Comparison of ENCODE assay signal across 8 cellular contexts in the genomic region with DNA sequence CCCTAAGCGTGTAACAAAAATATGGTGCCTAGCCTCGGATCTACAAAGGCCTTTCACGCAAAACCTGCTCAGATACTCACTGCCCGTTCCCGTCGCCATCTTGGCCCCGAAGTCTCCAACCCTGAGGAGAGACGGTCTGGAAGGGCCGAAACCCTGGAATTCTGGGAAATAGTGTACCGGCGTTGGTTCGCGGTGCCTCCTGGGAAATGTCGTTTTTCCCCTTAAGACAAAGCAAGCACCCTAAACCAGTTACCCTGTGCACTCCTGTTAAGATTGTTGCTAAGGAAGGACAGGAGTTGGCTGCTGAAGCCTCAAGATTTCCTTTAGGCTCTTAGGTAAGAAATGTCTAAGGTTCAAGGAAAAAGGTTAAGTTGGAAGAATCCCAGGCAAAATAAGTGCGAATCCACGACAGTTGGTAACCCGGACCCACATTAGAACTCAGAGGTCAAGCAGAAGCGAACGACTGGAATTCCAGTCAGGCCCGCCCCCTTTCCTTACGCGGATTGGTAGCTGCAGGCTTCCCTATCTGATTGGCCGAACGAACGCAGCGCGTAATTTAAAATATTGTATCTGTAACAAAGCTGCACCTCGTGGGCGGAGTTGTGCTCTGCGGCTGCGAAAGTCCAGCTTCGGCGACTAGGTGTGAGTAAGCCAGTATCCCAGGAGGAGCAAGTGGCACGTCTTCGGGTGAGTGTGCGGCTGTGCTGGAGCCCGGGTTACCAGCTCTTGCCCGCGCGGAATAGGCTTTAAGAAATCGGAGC. TPM values are rescaled to one million over a fixed set of nuclear protein-coding genes. Genes with fewer than 3 reads are reported as not detected.
DNase-seq lines count a peak whose midpoint lies in the region; ATAC-seq and TF ChIP-seq lines count a peak whose summit lies in the region.

A gene with protein sequence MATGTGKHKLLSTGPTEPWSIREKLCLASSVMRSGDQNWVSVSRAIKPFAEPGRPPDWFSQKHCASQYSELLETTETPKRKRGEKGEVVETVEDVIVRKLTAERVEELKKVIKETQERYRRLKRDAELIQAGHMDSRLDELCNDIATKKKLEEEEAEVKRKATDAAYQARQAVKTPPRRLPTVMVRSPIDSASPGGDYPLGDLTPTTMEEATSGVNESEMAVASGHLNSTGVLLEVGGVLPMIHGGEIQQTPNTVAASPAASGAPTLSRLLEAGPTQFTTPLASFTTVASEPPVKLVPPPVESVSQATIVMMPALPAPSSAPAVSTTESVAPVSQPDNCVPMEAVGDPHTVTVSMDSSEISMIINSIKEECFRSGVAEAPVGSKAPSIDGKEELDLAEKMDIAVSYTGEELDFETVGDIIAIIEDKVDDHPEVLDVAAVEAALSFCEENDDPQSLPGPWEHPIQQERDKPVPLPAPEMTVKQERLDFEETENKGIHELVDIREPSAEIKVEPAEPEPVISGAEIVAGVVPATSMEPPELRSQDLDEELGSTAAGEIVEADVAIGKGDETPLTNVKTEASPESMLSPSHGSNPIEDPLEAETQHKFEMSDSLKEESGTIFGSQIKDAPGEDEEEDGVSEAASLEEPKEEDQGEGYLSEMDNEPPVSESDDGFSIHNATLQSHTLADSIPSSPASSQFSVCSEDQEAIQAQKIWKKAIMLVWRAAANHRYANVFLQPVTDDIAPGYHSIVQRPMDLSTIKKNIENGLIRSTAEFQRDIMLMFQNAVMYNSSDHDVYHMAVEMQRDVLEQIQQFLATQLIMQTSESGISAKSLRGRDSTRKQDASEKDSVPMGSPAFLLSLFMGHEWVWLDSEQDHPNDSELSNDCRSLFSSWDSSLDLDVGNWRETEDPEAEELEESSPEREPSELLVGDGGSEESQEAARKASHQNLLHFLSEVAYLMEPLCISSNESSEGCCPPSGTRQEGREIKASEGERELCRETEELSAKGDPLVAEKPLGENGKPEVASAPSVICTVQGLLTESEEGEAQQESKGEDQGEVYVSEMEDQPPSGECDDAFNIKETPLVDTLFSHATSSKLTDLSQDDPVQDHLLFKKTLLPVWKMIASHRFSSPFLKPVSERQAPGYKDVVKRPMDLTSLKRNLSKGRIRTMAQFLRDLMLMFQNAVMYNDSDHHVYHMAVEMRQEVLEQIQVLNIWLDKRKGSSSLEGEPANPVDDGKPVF (minus strand): TSS at position 115 of the 761 bp plus-strand sequence. CDS start 16 bp downstream, at position 99.
A gene (plus strand): TSS at position 597 of the 761 bp plus-strand sequence. CDS start 569 bp downstream, outside the sequence.

- peak; percentile 94 for DNase-seq in COLO829 (ENCODE audit: low spot score)
- peak; percentile 89 for DNase-seq in GM20000 (ENCODE audit: low spot score)
- DNase-seq in HS-5 (ENCODE audit: low read depth) = peak; percentile 96
- DNase-seq in NK-92 (lab: John Stamatoyannopoulos, UW; ENCODE audit: unreplicated experiment) = peak; percentile 19
- DNase-seq in activated CD8-positive, alpha-beta T cell treated with anti-CD3 and anti-CD28 coated beads, Interleukin-2, amount 10 ng/mL, durations not matched to agents 7 days and 5 days = peak; percentile 97
- peak; percentile 83 to 89 (median 85) for DNase-seq in effector memory CD8-positive, alpha-beta T cell
- DNase-seq in lung microvascular endothelial cell (ENCODE audit: low read depth in 2 of 2) = peak; percentile 97
- peak; percentile 82 to 84 (median 83) for DNase-seq in stimulated activated CD4-positive, alpha-beta T cell treated with anti-CD3 and anti-CD28 coated beads, TNF-alpha, amount 100 ng/mL, for 48 hours (ENCODE audit: low read depth in 3 of 3)

- ATAC-seq in activated CD8-positive, alpha-beta T cell treated with anti-CD3 and anti-CD28 coated beads, Interleukin-2, amount 10 ng/mL, durations not matched to agents 7 days and 5 days = peak; percentile 90
- ATAC-seq in effector memory CD8-positive, alpha-beta T cell (replicated peaks) = peak; percentile 87

- H3K4me1 Mint-ChIP-seq in activated CD8-positive, alpha-beta T cell treated with anti-CD3 and anti-CD28 coated beads, Interleukin-2, amount 10 ng/mL, durations not matched to agents 7 days and 5 days (ENCODE audit: low read depth) = peaks cover 15% of the 10 kb centered on the region
- H3K4me1 Mint-ChIP-seq in effector memory CD8-positive, alpha-beta T cell (ENCODE audit: low read depth in 2 of 2) = peaks cover 4 to 7% of the 10 kb centered on the region in 2 donors

- no peak within 1 kb of the TSS for H3K4me3 Mint-ChIP-seq in activated CD8-positive, alpha-beta T cell treated with anti-CD3 and anti-CD28 coated beads, Interleukin-2, amount 10 ng/mL, durations not matched to agents 7 days and 5 days
- H3K4me3 Mint-ChIP-seq in effector memory CD8-positive, alpha-beta T cell = peak within 1 kb of the TSS in 1 of 2 donors; percentile 54

- CTCF ChIA-PET in activated CD8-positive, alpha-beta T cell treated with anti-CD3 and anti-CD28 coated beads, Interleukin-2, amount 10 ng/mL, durations not matched to agents 7 days and 5 days (lab: Charles Lee) = interaction anchor here (0.8 to 6.1 kb wide), 14 partner anchors 10 to 1163 kb away, joined by 3 to 72 read pairs (median 4); a partner anchor contains a TSS

- peaks cover 48% of the 10 kb centered on the region for H3K36me3 Mint-ChIP-seq in activated CD8-positive, alpha-beta T cell treated with anti-CD3 and anti-CD28 coated beads, Interleukin-2, amount 10 ng/mL, durations not matched to agents 7 days and 5 days (ENCODE audit: low read depth)
- peaks cover 34% of the 10 kb centered on the region for H3K36me3 Mint-ChIP-seq in effector memory CD8-positive, alpha-beta T cell (ENCODE audit: insufficient read depth)

- no peaks in the 10 kb centered on the region for H3K9me3 Mint-ChIP-seq in activated CD8-positive, alpha-beta T cell treated with anti-CD3 and anti-CD28 coated beads, Interleukin-2, amount 10 ng/mL, durations not matched to agents 7 days and 5 days (ENCODE audit: insufficient read depth)
- no peaks in the 10 kb centered on the region for H3K9me3 Mint-ChIP-seq in effector memory CD8-positive, alpha-beta T cell

- POLR2A ChIA-PET in activated CD8-positive, alpha-beta T cell treated with anti-CD3 and anti-CD28 coated beads, Interleukin-2, amount 10 ng/mL, durations not matched to agents 7 days and 5 days (lab: Charles Lee) = interaction anchor here (0.6 to 4.1 kb wide), 13 partner anchors 9 to 1130 kb away, joined by 3 to 21 read pairs (median 4); a partner anchor contains a TSS

- no peak for TF ChIP-seq CTCF in GM20000 (IDR thresholded peaks at IDR 0.05; ENCODE audit: extremely low read depth, missing control alignments)

- H3K27me3 Mint-ChIP-seq in activated CD8-positive, alpha-beta T cell treated with anti-CD3 and anti-CD28 coated beads, Interleukin-2, amount 10 ng/mL, durations not matched to agents 7 days and 5 days (ENCODE audit: low read depth) = no peaks in the 10 kb centered on the region
- H3K27me3 Mint-ChIP-seq in effector memory CD8-positive, alpha-beta T cell = no peaks in the 10 kb centered on the region

- H3K27ac Mint-ChIP-seq in activated CD8-positive, alpha-beta T cell treated with anti-CD3 and anti-CD28 coated beads, Interleukin-2, amount 10 ng/mL, durations not matched to agents 7 days and 5 days = no peak within 1 kb of the TSS
- no peak within 1 kb of the TSS for H3K27ac Mint-ChIP-seq in effector memory CD8-positive, alpha-beta T cell

RNA-seq across cellular contexts. Expression of the first gene that starts in this region (rescaled TPM):
- 10 to 100 TPM; 72.3 to 76.3 TPM for total RNA-seq in activated CD8-positive, alpha-beta T cell treated with anti-CD3 and anti-CD28 coated beads, Interleukin-2, amount 10 ng/mL, durations not matched to agents 7 days and 5 days
- total RNA-seq in lung microvascular endothelial cell = 18.3 and 24.2 TPM in 2 replicates

RNA-seq across cellular contexts. Expression of the second gene that starts in this region (rescaled TPM):
- total RNA-seq in activated CD8-positive, alpha-beta T cell treated with anti-CD3 and anti-CD28 coated beads, Interleukin-2, amount 10 ng/mL, durations not matched to agents 7 days and 5 days = 10 to 100 TPM; 70.1 to 72.0 TPM
- total RNA-seq in lung microvascular endothelial cell = 8.1 and 28.1 TPM in 2 replicates

Comparison
In these comparisons a context has a peak if more than half of its experiments do, and no peak if none do; other contexts are left out.
1. Peak in every context shown above with its lines: DNase-seq and ATAC-seq.
2. DNase-seq: peak in every context shown above with its lines; median percentile 97 in activated CD8-positive, alpha-beta T cell treated with anti-CD3 and anti-CD28 coated beads, Interleukin-2, amount 10 ng/mL, durations not matched to agents 7 days and 5 days; 97 in lung microvascular endothelial cell; 96 in HS-5; 94 in COLO829; 89 in GM20000; 85 in effector memory CD8-positive, alpha-beta T cell; 83 in stimulated activated CD4-positive, alpha-beta T cell treated with anti-CD3 and anti-CD28 coated beads, TNF-alpha, amount 100 ng/mL, for 48 hours; 19 in NK-92.